19 cellular contexts compared by ENCODE assay signal in genomic region chr22:30284172-30284571, GRCh38. TPM values are rescaled to one million over a fixed set of nuclear protein-coding genes. Genes with fewer than 3 reads are reported as not detected.
DNase-seq lines count a peak whose midpoint lies in the region; ATAC-seq, FAIRE-seq and TF ChIP-seq lines count a peak whose summit lies in the region.
"Had no signal": no experiment of that assay in that cellular context is flagged by ENCODE, and none has a peak within 500 bp of the region (broad histone marks: within the 10 kb centered on the region; RNA-seq: fewer than 3 reads in every experiment).

No MANE protein-coding gene starts in this region.

- H3K79me2 ChIP-seq in K562 (ENCODE audit: control insufficient read depth, insufficient read depth, low read length) = no peaks in the 10 kb centered on the region

- peaks cover 46% of the 10 kb centered on the region for H3K4me1 Mint-ChIP-seq in activated CD4-positive, alpha-beta T cell treated with anti-CD3 and anti-CD28 coated beads, Interleukin-2, amount 10 ng/mL, durations not matched to agents 24 days and 14 days

- intact Hi-C loops in activated CD4-positive, alpha-beta T cell treated with anti-CD3 and anti-CD28 coated beads, Interleukin-2, amount 10 ng/mL, durations not matched to agents 24 days and 14 days (cut with micrococcal nuclease) = no loop called here
- intact Hi-C loops in K562 (cut with micrococcal nuclease) = no loop called here

- H4K20me1 ChIP-seq in BLaER1 (no peaks in the 10 kb centered on the region), K562 (replicated peaks; ENCODE audit: control insufficient read depth, insufficient read depth, low read length) (no peaks in the 10 kb centered on the region)

- H3K4me2 ChIP-seq in BLaER1 = no peak overlapping the region
- H3K4me2 ChIP-seq in K562 (ENCODE audit: insufficient read depth, low read length) = peak overlapping the region; percentile 21; the same call in 1 of the 2 replicates

- peak; percentile 6; the same call in 2 of the 3 replicates for ATAC-seq in K562
- ATAC-seq in HG02763 (IDR thresholded peaks at IDR 0.05; ENCODE audit: unreplicated experiment) = no peak

- CTCF ChIA-PET in K562 (lab: Yijun Ruan, JAX; ENCODE audit: low intra/inter-chr PET ratio) = no interaction called here

- peak overlapping the region; percentile 80 for H3K27ac ChIP-seq in BLaER1
- H3K27ac ChIP-seq in K562 (ENCODE audit: extremely low read depth, low read depth, low read length) = no peak overlapping the region

- peak overlapping the region; percentile 45 for H3K27ac Mint-ChIP-seq in activated CD4-positive, alpha-beta T cell treated with anti-CD3 and anti-CD28 coated beads, Interleukin-2, amount 10 ng/mL, durations not matched to agents 24 days and 14 days
- H3K27ac Mint-ChIP-seq: CD4-positive, alpha-beta T cell had no signal

- no peaks in the 10 kb centered on the region for H3K27me3 Mint-ChIP-seq in activated CD4-positive, alpha-beta T cell treated with anti-CD3 and anti-CD28 coated beads, Interleukin-2, amount 10 ng/mL, durations not matched to agents 24 days and 14 days
- H3K27me3 Mint-ChIP-seq: CD4-positive, alpha-beta T cell had no signal

- H3K9me1 ChIP-seq in K562 (ENCODE audit: control insufficient read depth, insufficient read depth, low read length) = no peaks in the 10 kb centered on the region

- TF ChIP-seq RAD21 in K562 (CRISPR knock-in tag; conservative IDR thresholded peaks at IDR 0.05 in 1 of 2, IDR thresholded peaks at IDR 0.05 in 1 of 2) = no peak

- TF ChIP-seq CTCF in K562 (IDR thresholded peaks at IDR 0.05 in 2 of 3, conservative IDR thresholded peaks at IDR 0.05 in 1 of 3; ENCODE audit: insufficient read depth in 2 of 3, low read depth in 1 of 3, low read length in 3 of 3) = no peak

- H3K9ac ChIP-seq in BLaER1 = no peak overlapping the region
- peak overlapping the region in 1 of 2 experiments; percentile 88; a peak in 2 of 4 replicates for H3K9ac ChIP-seq in K562 (ENCODE audit: insufficient read depth in 1 of 2, low read depth in 2 of 2, low read length in 2 of 2)

- in situ Hi-C loops in K562 (cut with MboI) = loop anchor here (5.0 to 10.0 kb wide), 3 partner anchors 93 to 321 kb away; partner anchors contain the start of gene TCN2

- H3K27me3 ChIP-seq in BLaER1 = no peaks in the 10 kb centered on the region
- no peaks in the 10 kb centered on the region; a peak in 1 of 5 replicates for H3K27me3 ChIP-seq in K562 (ENCODE audit: control insufficient read depth in 2 of 2, insufficient read depth in 2 of 2, low read length in 2 of 2)

- H3K36me3 ChIP-seq in BLaER1 (no peaks in the 10 kb centered on the region; the same call in 1 of the 2 replicates), K562 (ENCODE audit: control insufficient read depth, insufficient read depth, low read length) (no peaks in the 10 kb centered on the region)

- peaks cover 9% of the 10 kb centered on the region for H3K36me3 Mint-ChIP-seq in activated CD4-positive, alpha-beta T cell treated with anti-CD3 and anti-CD28 coated beads, Interleukin-2, amount 10 ng/mL, durations not matched to agents 24 days and 14 days (ENCODE audit: low read depth)

- no peak overlapping the region for H3K4me3 ChIP-seq in BLaER1
- H3K4me3 ChIP-seq in K562 = no peak overlapping the region
- H3K4me3 ChIP-seq: HAP-1 had no signal

- no peaks in the 10 kb centered on the region for H3K9me3 Mint-ChIP-seq in activated CD4-positive, alpha-beta T cell treated with anti-CD3 and anti-CD28 coated beads, Interleukin-2, amount 10 ng/mL, durations not matched to agents 24 days and 14 days
- H3K9me3 Mint-ChIP-seq: CD4-positive, alpha-beta T cell had no signal

- POLR2A ChIA-PET in K562 (lab: Yijun Ruan, JAX) = interaction anchor here (0.6 kb wide), 2 partner anchors 23 to 236 kb away, joined by 3 read pairs; no protein-coding TSS in a partner anchor

- no peak for TF ChIP-seq EP300 in K562 (IDR thresholded peaks at IDR 0.05; ENCODE audit: low read length)

- H2AFZ ChIP-seq in K562 (ENCODE audit: low read depth, low read length) = no peak overlapping the region

- WGBS in K562 (ENCODE audit: insufficient coverage, low coverage, missing lambda C conversion rate) = 6% methylated on average over 7 of the region's 9 CpGs

- H3K4me1 ChIP-seq in BLaER1 (peaks cover 49% of the 10 kb centered on the region), K562 (replicated peaks in 1 of 2; ENCODE audit: control insufficient read depth in 2 of 2, insufficient read depth in 2 of 2, low read length in 2 of 2) (peaks cover 12 to 61% of the 10 kb centered on the region in 2 experiments; a peak in 4 of 5 replicates)

- FAIRE-seq in K562 (lab: Jason Lieb, UNC) = peak; percentile 61
- FAIRE-seq: A204.1, GM12891, GM19239 had no signal

- H3K9me3 ChIP-seq in BLaER1 (no peaks in the 10 kb centered on the region), K562 (replicated peaks; ENCODE audit: control insufficient read depth, insufficient read depth, low read depth, low read length) (no peaks in the 10 kb centered on the region)
- H3K9me3 ChIP-seq: HAP-1 had no signal

- TF ChIP-seq POLR2A in K562 (conservative IDR thresholded peaks at IDR 0.05) = no peak

- H3K4me3 Mint-ChIP-seq in activated CD4-positive, alpha-beta T cell treated with anti-CD3 and anti-CD28 coated beads, Interleukin-2, amount 10 ng/mL, durations not matched to agents 24 days and 14 days = peak overlapping the region; percentile 52
- H3K4me3 Mint-ChIP-seq: CD4-positive, alpha-beta T cell had no signal

- BruUV-seq in K562 (replicated peaks; lab: Mats Ljungman, UMichigan) = no TSS peak

- no peak for DNase-seq in activated CD4-positive, alpha-beta T cell treated with anti-CD3 and anti-CD28 coated beads, Interleukin-2, amount 10 ng/mL, durations not matched to agents 24 days and 14 days
- DNase-seq in activated CD4-positive, alpha-beta T cell treated with anti-CD3 and anti-CD28 coated beads for 1 hour = no peak
- peak; percentile 4 for DNase-seq in OCI-M1 (lab: John Stamatoyannopoulos, UW)
- DNase-seq in K562 (ENCODE audit: extremely low read depth in 1 of 4, low spot score in 3 of 4) = peak; percentile 61 to 72 (median 63)
- no peak for DNase-seq in activated gamma-delta T cell treated with Interleukin-2 at 50 U/mL for 16 hours
- DNase-seq in cortex of kidney (lab: John Stamatoyannopoulos, UW) = no peak
- DNase-seq: Calu3; CD4-positive, alpha-beta T cell; NCI-H1436 treated with DMSO at 0.1 percent for 48 hours; NCI-H2081 treated with DMSO at 0.1 percent for 48 hours; NCI-H524 had no signal

RNA-seq across cellular contexts. Expression of gene CASTOR1, which starts 5.1 kb away (rescaled TPM):
- 4.7 and 7.3 TPM in 2 replicates for total RNA-seq in activated CD4-positive, alpha-beta T cell treated with anti-CD3 and anti-CD28 coated beads, Interleukin-2, amount 10 ng/mL, durations not matched to agents 24 days and 14 days
- 2.1 and 7.3 TPM in 2 replicates for total RNA-seq in K562 (2011; cell fraction: chromatin; rRNA removed; ENCODE audit: low replicate concordance)
- 5.5 and 6.8 TPM in 2 replicates for total RNA-seq in K562 (2011; cell fraction: nucleolus; rRNA removed)
- 2.4 and 4.0 TPM in 2 replicates for total RNA-seq in K562 (2011; cell fraction: nucleoplasm; rRNA removed)
- total RNA-seq in K562 (2014; rRNA removed) (1.2 and 1.3 TPM in 2 replicates), K562 (2014; rRNA removed; fragmentation: Illumina TruSeq; extraction: Trizol) (0.47 TPM in 1 of 2 replicates, not detected in the other), K562 (2015; rRNA removed; fragmentation: Illumina TruSeq; extraction: Trizol) (0.72 and 1.1 TPM in 2 replicates), K562 (2021) (2.6 and 3.1 TPM in 2 replicates)
- polyA plus RNA-seq in K562 (2011; rRNA removed) (2.5 and 3.2 TPM in 2 replicates), K562 (2014; fragmentation: Illumina TruSeq; extraction: Trizol) (0.96 and 0.98 TPM in 2 replicates), K562 (2014; fragmentation: Nextera tagmentation; extraction: Ambion mirVana) (under 1 TPM; 0.35 to 0.56 TPM), K562 (2014; rRNA removed) (1.3 and 1.9 TPM in 2 replicates)
- 3.5 and 7.9 TPM in 2 replicates for polyA plus RNA-seq in K562 (2011; cell fraction: cytosol; rRNA removed)
- 10.1 and 12.6 TPM in 2 replicates for polyA plus RNA-seq in K562 (2011; cell fraction: nucleus; rRNA removed)
- 2.1 and 2.2 TPM in 2 replicates for polyA plus RNA-seq in K562 (2012)
- polyA minus RNA-seq in K562 (2011; rRNA and poly(A)+ RNA removed) = 0.49 and 0.90 TPM in 2 replicates
- polyA minus RNA-seq in K562 (2011; cell fraction: cytosol; rRNA and poly(A)+ RNA removed) = 2.3 TPM in 1 of 2 replicates, not detected in the other
- 2.6 and 4.6 TPM in 2 replicates for polyA minus RNA-seq in K562 (2011; cell fraction: nucleus; rRNA and poly(A)+ RNA removed)

RNA-seq across cellular contexts. Expression of gene OSM, which starts 17.5 kb away (rescaled TPM):
- total RNA-seq in activated CD4-positive, alpha-beta T cell treated with anti-CD3 and anti-CD28 coated beads, Interleukin-2, amount 10 ng/mL, durations not matched to agents 24 days and 14 days = 61.0 and 62.8 TPM in 2 replicates
- total RNA-seq in K562 (2011; cell fraction: chromatin; rRNA removed; ENCODE audit: low replicate concordance) = 1.8 and 2.3 TPM in 2 replicates
- 1.0 and 1.2 TPM in 2 replicates for total RNA-seq in K562 (2011; cell fraction: nucleolus; rRNA removed)
- total RNA-seq in K562 (2011; cell fraction: nucleoplasm; rRNA removed) = 0.73 and 1.8 TPM in 2 replicates
- total RNA-seq in K562 (2014; rRNA removed) (not detected in 2 replicates), K562 (2014; rRNA removed; fragmentation: Illumina TruSeq; extraction: Trizol) (not detected in 2 replicates), K562 (2015; rRNA removed; fragmentation: Illumina TruSeq; extraction: Trizol) (not detected in 2 replicates), K562 (2021) (not detected in 2 replicates)
- polyA plus RNA-seq in K562 (2011; rRNA removed) (0.08 and 0.22 TPM in 2 replicates), K562 (2014; fragmentation: Illumina TruSeq; extraction: Trizol) (not detected in 2 replicates), K562 (2014; fragmentation: Nextera tagmentation; extraction: Ambion mirVana) (not detected), K562 (2014; rRNA removed) (not detected in 2 replicates)
- polyA plus RNA-seq in K562 (2011; cell fraction: cytosol; rRNA removed) = 0.04 and 0.06 TPM in 2 replicates
- 0.24 and 1.6 TPM in 2 replicates for polyA plus RNA-seq in K562 (2011; cell fraction: nucleus; rRNA removed)
- polyA plus RNA-seq in K562 (2012) = not detected in 2 replicates
- not detected in 2 replicates for polyA minus RNA-seq in K562 (2011; rRNA and poly(A)+ RNA removed)
- not detected in 2 replicates for polyA minus RNA-seq in K562 (2011; cell fraction: cytosol; rRNA and poly(A)+ RNA removed)
- polyA minus RNA-seq in K562 (2011; cell fraction: nucleus; rRNA and poly(A)+ RNA removed) = 0.13 TPM in 1 of 2 replicates, not detected in the other
- total RNA-seq: Calu3, G401, HT-29 had no signal

RNA-seq across cellular contexts. Expression of gene LIF, which starts 37.6 kb away (rescaled TPM):
- total RNA-seq in activated CD4-positive, alpha-beta T cell treated with anti-CD3 and anti-CD28 coated beads, Interleukin-2, amount 10 ng/mL, durations not matched to agents 24 days and 14 days = 509 and 511 TPM in 2 replicates
- total RNA-seq in K562 (2011; cell fraction: chromatin; rRNA removed; ENCODE audit: low replicate concordance) = 0.35 and 2.6 TPM in 2 replicates
- total RNA-seq in K562 (2011; cell fraction: nucleolus; rRNA removed) = 0.39 and 0.50 TPM in 2 replicates
- total RNA-seq in K562 (2011; cell fraction: nucleoplasm; rRNA removed) = 0.29 and 0.38 TPM in 2 replicates
- 0.04 and 0.05 TPM in 2 replicates for total RNA-seq in K562 (2014; rRNA removed)
- 0.03 TPM in 1 of 2 replicates, not detected in the other for total RNA-seq in K562 (2014; rRNA removed; fragmentation: Illumina TruSeq; extraction: Trizol)
- 0.11 and 0.34 TPM in 2 replicates for total RNA-seq in K562 (2015; rRNA removed; fragmentation: Illumina TruSeq; extraction: Trizol)
- total RNA-seq in K562 (2021) = 0.31 TPM in 2 replicates
- polyA plus RNA-seq in K562 (2011; rRNA removed) = 0.16 and 0.39 TPM in 2 replicates
- 0.09 and 0.72 TPM in 2 replicates for polyA plus RNA-seq in K562 (2011; cell fraction: cytosol; rRNA removed)
- 0.53 and 7.0 TPM in 2 replicates for polyA plus RNA-seq in K562 (2011; cell fraction: nucleus; rRNA removed)
- polyA plus RNA-seq in K562 (2012) = 0.06 and 0.08 TPM in 2 replicates
- 0.04 and 0.09 TPM in 2 replicates for polyA plus RNA-seq in K562 (2014; fragmentation: Illumina TruSeq; extraction: Trizol)
- polyA plus RNA-seq in K562 (2014; fragmentation: Nextera tagmentation; extraction: Ambion mirVana) = not detected
- polyA plus RNA-seq in K562 (2014; rRNA removed) = 0.03 and 0.25 TPM in 2 replicates
- 0.14 TPM in 1 of 2 replicates, not detected in the other for polyA minus RNA-seq in K562 (2011; rRNA and poly(A)+ RNA removed)
- polyA minus RNA-seq in K562 (2011; cell fraction: cytosol; rRNA and poly(A)+ RNA removed) = 0.27 and 0.29 TPM in 2 replicates
- 0.27 and 0.33 TPM in 2 replicates for polyA minus RNA-seq in K562 (2011; cell fraction: nucleus; rRNA and poly(A)+ RNA removed)

RNA-seq across cellular contexts. Expression of gene TBC1D10A, which starts 42.6 kb away (rescaled TPM):
- 18.9 and 19.3 TPM in 2 replicates for total RNA-seq in activated CD4-positive, alpha-beta T cell treated with anti-CD3 and anti-CD28 coated beads, Interleukin-2, amount 10 ng/mL, durations not matched to agents 24 days and 14 days
- 11.9 and 35.0 TPM in 2 replicates for total RNA-seq in K562 (2011; cell fraction: chromatin; rRNA removed; ENCODE audit: low replicate concordance)
- total RNA-seq in K562 (2011; cell fraction: nucleolus; rRNA removed) = 24.2 and 26.7 TPM in 2 replicates
- total RNA-seq in K562 (2011; cell fraction: nucleoplasm; rRNA removed) = 15.3 and 17.6 TPM in 2 replicates
- total RNA-seq in K562 (2014; rRNA removed) (7.5 and 7.8 TPM in 2 replicates), K562 (2014; rRNA removed; fragmentation: Illumina TruSeq; extraction: Trizol) (2.0 and 2.3 TPM in 2 replicates), K562 (2015; rRNA removed; fragmentation: Illumina TruSeq; extraction: Trizol) (4.6 and 5.0 TPM in 2 replicates), K562 (2021) (9.8 and 10.4 TPM in 2 replicates)
- polyA plus RNA-seq in K562 (2011; rRNA removed) (6.0 and 8.2 TPM in 2 replicates), K562 (2014; fragmentation: Illumina TruSeq; extraction: Trizol) (4.3 and 6.2 TPM in 2 replicates), K562 (2014; fragmentation: Nextera tagmentation; extraction: Ambion mirVana) (under 1 TPM; 0.13 to 0.18 TPM), K562 (2014; rRNA removed) (5.8 and 7.9 TPM in 2 replicates)
- polyA plus RNA-seq in K562 (2011; cell fraction: cytosol; rRNA removed) = 7.5 and 14.2 TPM in 2 replicates
- 19.8 and 29.9 TPM in 2 replicates for polyA plus RNA-seq in K562 (2011; cell fraction: nucleus; rRNA removed)
- polyA plus RNA-seq in K562 (2012) = 5.9 and 11.4 TPM in 2 replicates
- 4.2 and 5.3 TPM in 2 replicates for polyA minus RNA-seq in K562 (2011; rRNA and poly(A)+ RNA removed)
- 5.8 and 6.6 TPM in 2 replicates for polyA minus RNA-seq in K562 (2011; cell fraction: cytosol; rRNA and poly(A)+ RNA removed)
- polyA minus RNA-seq in K562 (2011; cell fraction: nucleus; rRNA and poly(A)+ RNA removed) = 7.9 and 9.3 TPM in 2 replicates

Comparison
In these comparisons a context has a peak if more than half of its experiments do, and no peak if none do; other contexts are left out.
1. DNase-seq: peak in OCI-M1 (single experiment) and K562 (4 of 4); none in activated CD4-positive, alpha-beta T cell treated with anti-CD3 and anti-CD28 coated beads, Interleukin-2, amount 10 ng/mL, durations not matched to agents 24 days and 14 days (single experiment), activated CD4-positive, alpha-beta T cell treated with anti-CD3 and anti-CD28 coated beads for 1 hour (single experiment), activated gamma-delta T cell treated with Interleukin-2 at 50 U/mL for 16 hours (single experiment) and cortex of kidney (single experiment).
2. RNA of gene OSM, which starts 17.5 kb away (total RNA-seq): 61.0 to 62.8 TPM in activated CD4-positive, alpha-beta T cell treated with anti-CD3 and anti-CD28 coated beads, Interleukin-2, amount 10 ng/mL, durations not matched to agents 24 days and 14 days; 0.73 to 2.3 TPM in K562; every median in the first group is over 10 times any median in the second.
3. RNA of gene LIF, which starts 37.6 kb away (total RNA-seq): 509 to 511 TPM in activated CD4-positive, alpha-beta T cell treated with anti-CD3 and anti-CD28 coated beads, Interleukin-2, amount 10 ng/mL, durations not matched to agents 24 days and 14 days; 0.03 to 2.6 TPM in K562; every median in the first group is over 100 times any median in the second.